7 cellular contexts compared by ENCODE assay signal in the genomic region with DNA sequence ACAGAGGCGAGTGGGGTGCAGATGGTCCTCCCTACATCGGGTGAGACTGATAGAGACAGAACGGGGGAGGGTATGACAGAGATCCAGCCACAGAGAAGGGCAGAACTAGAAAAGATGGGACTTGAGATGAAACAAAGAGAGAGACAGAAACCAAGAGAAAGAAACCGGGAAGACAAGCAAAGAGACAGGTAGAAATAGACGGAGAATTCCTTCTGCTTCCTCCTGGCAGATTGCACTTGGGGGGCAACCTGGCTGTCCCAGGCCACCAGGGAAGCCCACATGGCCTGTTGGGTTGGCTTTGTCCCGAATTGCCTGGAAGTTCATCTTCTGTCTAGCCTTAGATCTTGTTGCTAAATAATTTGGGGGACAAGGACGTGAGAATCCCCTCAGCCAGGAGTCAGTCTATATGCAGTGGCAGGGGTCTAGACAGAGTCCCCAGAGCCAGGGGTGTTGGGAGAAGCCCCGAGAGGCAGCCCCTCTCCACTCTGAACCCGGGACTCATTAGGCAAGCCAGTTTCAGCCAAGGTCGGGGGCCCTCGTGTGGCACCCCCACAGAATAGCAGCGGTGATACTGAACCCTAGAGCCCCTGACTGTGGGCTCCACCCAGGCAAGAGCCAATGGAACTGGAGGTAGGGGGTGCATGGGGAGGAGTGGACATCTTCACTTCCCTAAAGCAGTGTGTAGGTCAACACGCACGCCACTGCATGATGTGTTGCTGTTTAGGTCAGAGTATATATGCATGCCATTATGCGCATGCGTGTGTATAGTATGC. TPM values are rescaled to one million over a fixed set of nuclear protein-coding genes. Genes with fewer than 3 reads are reported as not detected.
DNase-seq lines count a peak whose midpoint lies in the region; ATAC-seq lines count a peak whose summit lies in the region.

No MANE protein-coding gene starts in this region.

- ATAC-seq in GM18870 (IDR thresholded peaks at IDR 0.05; ENCODE audit: unreplicated experiment) (peak; percentile 41), HG02938 (IDR thresholded peaks at IDR 0.05; ENCODE audit: unreplicated experiment) (peak; percentile 43)

- no peaks in the 10 kb centered on the region for H3K9me3 ChIP-seq in MG63

- H3K27me3 ChIP-seq in MG63 = no peaks in the 10 kb centered on the region

- peak; percentile 98 for DNase-seq in OCI-M1 (lab: John Stamatoyannopoulos, UW)
- peak; percentile 37 to 63 (median 58) for DNase-seq in activated naive CD4-positive, alpha-beta T cell (lab: John Stamatoyannopoulos, UW)
- peak; percentile 49 for DNase-seq in iPS-NIHi7 (ENCODE audit: extremely low spot score)
- DNase-seq in stimulated activated CD4-positive, alpha-beta T cell treated with anti-CD3 and anti-CD28 coated beads, TNF-alpha, amount 100 ng/mL, for 4 hours (ENCODE audit: low read depth in 3 of 3) = peak; percentile 76 to 91 (median 81)
- DNase-seq in MG63 = no peak

- H3K36me3 ChIP-seq in MG63 = no peaks in the 10 kb centered on the region

- no peak overlapping the region for H3K4me3 ChIP-seq in MG63

RNA-seq across cellular contexts. Expression of a gene that starts 0.6 kb away (rescaled TPM):
- 7.0 and 31.1 TPM in 2 replicates for total RNA-seq in MG63 (2014; rRNA removed; shearing (Covaris generic); ENCODE audit: low replicate concordance)

RNA-seq across cellular contexts. Expression of a gene that starts 22.8 kb away (rescaled TPM):
- total RNA-seq in MG63 (2014; rRNA removed; shearing (Covaris generic); ENCODE audit: low replicate concordance) = 97.2 and 170 TPM in 2 replicates

RNA-seq across cellular contexts. Expression of a gene that starts 48.5 kb away (rescaled TPM):
- total RNA-seq in MG63 (2014; rRNA removed; shearing (Covaris generic); ENCODE audit: low replicate concordance) = not detected in 2 replicates
